ENCODE assay signal across 1 cellular context in genomic region chr2:180061085-180061484, GRCh38.
TF ChIP-seq lines count a peak whose summit lies in the region.

No MANE protein-coding gene starts in this region.

TF ChIP-seq in K562, 482 proteins besides CTCF, POLR2A, EP300 and RAD21 (continued from another document):
- TF ChIP-seq, protein P1, sequence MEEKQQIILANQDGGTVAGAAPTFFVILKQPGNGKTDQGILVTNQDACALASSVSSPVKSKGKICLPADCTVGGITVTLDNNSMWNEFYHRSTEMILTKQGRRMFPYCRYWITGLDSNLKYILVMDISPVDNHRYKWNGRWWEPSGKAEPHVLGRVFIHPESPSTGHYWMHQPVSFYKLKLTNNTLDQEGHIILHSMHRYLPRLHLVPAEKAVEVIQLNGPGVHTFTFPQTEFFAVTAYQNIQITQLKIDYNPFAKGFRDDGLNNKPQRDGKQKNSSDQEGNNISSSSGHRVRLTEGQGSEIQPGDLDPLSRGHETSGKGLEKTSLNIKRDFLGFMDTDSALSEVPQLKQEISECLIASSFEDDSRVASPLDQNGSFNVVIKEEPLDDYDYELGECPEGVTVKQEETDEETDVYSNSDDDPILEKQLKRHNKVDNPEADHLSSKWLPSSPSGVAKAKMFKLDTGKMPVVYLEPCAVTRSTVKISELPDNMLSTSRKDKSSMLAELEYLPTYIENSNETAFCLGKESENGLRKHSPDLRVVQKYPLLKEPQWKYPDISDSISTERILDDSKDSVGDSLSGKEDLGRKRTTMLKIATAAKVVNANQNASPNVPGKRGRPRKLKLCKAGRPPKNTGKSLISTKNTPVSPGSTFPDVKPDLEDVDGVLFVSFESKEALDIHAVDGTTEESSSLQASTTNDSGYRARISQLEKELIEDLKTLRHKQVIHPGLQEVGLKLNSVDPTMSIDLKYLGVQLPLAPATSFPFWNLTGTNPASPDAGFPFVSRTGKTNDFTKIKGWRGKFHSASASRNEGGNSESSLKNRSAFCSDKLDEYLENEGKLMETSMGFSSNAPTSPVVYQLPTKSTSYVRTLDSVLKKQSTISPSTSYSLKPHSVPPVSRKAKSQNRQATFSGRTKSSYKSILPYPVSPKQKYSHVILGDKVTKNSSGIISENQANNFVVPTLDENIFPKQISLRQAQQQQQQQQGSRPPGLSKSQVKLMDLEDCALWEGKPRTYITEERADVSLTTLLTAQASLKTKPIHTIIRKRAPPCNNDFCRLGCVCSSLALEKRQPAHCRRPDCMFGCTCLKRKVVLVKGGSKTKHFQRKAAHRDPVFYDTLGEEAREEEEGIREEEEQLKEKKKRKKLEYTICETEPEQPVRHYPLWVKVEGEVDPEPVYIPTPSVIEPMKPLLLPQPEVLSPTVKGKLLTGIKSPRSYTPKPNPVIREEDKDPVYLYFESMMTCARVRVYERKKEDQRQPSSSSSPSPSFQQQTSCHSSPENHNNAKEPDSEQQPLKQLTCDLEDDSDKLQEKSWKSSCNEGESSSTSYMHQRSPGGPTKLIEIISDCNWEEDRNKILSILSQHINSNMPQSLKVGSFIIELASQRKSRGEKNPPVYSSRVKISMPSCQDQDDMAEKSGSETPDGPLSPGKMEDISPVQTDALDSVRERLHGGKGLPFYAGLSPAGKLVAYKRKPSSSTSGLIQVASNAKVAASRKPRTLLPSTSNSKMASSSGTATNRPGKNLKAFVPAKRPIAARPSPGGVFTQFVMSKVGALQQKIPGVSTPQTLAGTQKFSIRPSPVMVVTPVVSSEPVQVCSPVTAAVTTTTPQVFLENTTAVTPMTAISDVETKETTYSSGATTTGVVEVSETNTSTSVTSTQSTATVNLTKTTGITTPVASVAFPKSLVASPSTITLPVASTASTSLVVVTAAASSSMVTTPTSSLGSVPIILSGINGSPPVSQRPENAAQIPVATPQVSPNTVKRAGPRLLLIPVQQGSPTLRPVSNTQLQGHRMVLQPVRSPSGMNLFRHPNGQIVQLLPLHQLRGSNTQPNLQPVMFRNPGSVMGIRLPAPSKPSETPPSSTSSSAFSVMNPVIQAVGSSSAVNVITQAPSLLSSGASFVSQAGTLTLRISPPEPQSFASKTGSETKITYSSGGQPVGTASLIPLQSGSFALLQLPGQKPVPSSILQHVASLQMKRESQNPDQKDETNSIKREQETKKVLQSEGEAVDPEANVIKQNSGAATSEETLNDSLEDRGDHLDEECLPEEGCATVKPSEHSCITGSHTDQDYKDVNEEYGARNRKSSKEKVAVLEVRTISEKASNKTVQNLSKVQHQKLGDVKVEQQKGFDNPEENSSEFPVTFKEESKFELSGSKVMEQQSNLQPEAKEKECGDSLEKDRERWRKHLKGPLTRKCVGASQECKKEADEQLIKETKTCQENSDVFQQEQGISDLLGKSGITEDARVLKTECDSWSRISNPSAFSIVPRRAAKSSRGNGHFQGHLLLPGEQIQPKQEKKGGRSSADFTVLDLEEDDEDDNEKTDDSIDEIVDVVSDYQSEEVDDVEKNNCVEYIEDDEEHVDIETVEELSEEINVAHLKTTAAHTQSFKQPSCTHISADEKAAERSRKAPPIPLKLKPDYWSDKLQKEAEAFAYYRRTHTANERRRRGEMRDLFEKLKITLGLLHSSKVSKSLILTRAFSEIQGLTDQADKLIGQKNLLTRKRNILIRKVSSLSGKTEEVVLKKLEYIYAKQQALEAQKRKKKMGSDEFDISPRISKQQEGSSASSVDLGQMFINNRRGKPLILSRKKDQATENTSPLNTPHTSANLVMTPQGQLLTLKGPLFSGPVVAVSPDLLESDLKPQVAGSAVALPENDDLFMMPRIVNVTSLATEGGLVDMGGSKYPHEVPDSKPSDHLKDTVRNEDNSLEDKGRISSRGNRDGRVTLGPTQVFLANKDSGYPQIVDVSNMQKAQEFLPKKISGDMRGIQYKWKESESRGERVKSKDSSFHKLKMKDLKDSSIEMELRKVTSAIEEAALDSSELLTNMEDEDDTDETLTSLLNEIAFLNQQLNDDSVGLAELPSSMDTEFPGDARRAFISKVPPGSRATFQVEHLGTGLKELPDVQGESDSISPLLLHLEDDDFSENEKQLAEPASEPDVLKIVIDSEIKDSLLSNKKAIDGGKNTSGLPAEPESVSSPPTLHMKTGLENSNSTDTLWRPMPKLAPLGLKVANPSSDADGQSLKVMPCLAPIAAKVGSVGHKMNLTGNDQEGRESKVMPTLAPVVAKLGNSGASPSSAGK (IDR thresholded peaks at IDR 0.05) = no peak
- TF ChIP-seq GTF2F1 (IDR thresholded peaks at IDR 0.05; ENCODE audit: low read depth, low read length) (no peak), PBX2 (CRISPR knock-in tag; IDR thresholded peaks at IDR 0.05; ENCODE audit: low read depth) (no peak), PBX2 (tag; conservative IDR thresholded peaks at IDR 0.05; ENCODE audit: low read depth) (peak; percentile 73), RB1 (IDR thresholded peaks at IDR 0.05; ENCODE audit: low read depth) (no peak), TBP (optimal IDR thresholded peaks at IDR 0.05; ENCODE audit: low read depth, low read length) (no peak), ZNF431 (CRISPR knock-in tag; IDR thresholded peaks at IDR 0.05) (no peak), ZNF165 (CRISPR knock-in tag; IDR thresholded peaks at IDR 0.05; ENCODE audit: borderline replicate concordance) (no peak), ZNF655 (CRISPR knock-in tag; IDR thresholded peaks at IDR 0.05) (no peak), KAT8 (IDR thresholded peaks at IDR 0.05; ENCODE audit: low read depth) (no peak), ZBED1 (IDR thresholded peaks at IDR 0.05) (no peak)
- TF ChIP-seq, protein P2, sequence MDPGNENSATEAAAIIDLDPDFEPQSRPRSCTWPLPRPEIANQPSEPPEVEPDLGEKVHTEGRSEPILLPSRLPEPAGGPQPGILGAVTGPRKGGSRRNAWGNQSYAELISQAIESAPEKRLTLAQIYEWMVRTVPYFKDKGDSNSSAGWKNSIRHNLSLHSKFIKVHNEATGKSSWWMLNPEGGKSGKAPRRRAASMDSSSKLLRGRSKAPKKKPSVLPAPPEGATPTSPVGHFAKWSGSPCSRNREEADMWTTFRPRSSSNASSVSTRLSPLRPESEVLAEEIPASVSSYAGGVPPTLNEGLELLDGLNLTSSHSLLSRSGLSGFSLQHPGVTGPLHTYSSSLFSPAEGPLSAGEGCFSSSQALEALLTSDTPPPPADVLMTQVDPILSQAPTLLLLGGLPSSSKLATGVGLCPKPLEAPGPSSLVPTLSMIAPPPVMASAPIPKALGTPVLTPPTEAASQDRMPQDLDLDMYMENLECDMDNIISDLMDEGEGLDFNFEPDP (CRISPR knock-in tag; IDR thresholded peaks at IDR 0.05) = no peak
